Comparison of ENCODE assay signal across 30 cellular contexts in genomic region chr1:54686155-54686554, GRCh38. TPM values are rescaled to one million over a fixed set of nuclear protein-coding genes. Genes with fewer than 3 reads are reported as not detected.
"Had no signal": no experiment of that assay in that cellular context is flagged by ENCODE, and none has a peak within 500 bp of the region (broad histone marks: within the 10 kb centered on the region; RNA-seq: fewer than 3 reads in every experiment).

No MANE protein-coding gene starts in this region.

- H3K4me1 ChIP-seq: left ventricle myocardium inferior, neural progenitor cell, right atrium auricular region, stomach, testis, thyroid gland, transverse colon, upper lobe of left lung, vagina had no signal

- H3K4me1 Mint-ChIP-seq: mesothelial cell of epicardium; naive B cell; natural killer cell; stimulated activated naive B cell treated with anti-CD40 and anti-IgM and Interleukin-4, amounts not matched to agents 10 μg/mL and 1 μg/mL and 100 μg/mL, for 72 hours had no signal

- H3K4me2 ChIP-seq: neural progenitor cell had no signal

- DNase-seq: hypothalamus; islet precursor cell; left ventricle myocardium inferior; mesendoderm; naive B cell; natural killer cell; nephron progenitor cell; ovary; stimulated activated CD4-positive, alpha-beta T cell treated with anti-CD3 and anti-CD28 coated beads, Interleukin-12 subunit alpha, Interleukin-12 subunit beta, amount 100 ng/mL, for 4 hours; stimulated activated CD4-positive, alpha-beta T cell treated with anti-CD3 and anti-CD28 coated beads, Interleukin-15, amount 100 ng/mL, for 24 hours; stimulated activated CD4-positive, alpha-beta T cell treated with anti-CD3 and anti-CD28 coated beads, Interleukin-2, amount 100 ng/mL, for 24 hours; stimulated activated CD4-positive, alpha-beta T cell treated with anti-CD3 and anti-CD28 coated beads, Interleukin-4, amount 100 ng/mL, for 1 hour; stimulated activated naive B cell treated with anti-CD40 and anti-IgM and Interleukin-4, amounts not matched to agents 10 μg/mL and 1 μg/mL and 100 μg/mL, for 72 hours; stimulated activated naive CD8-positive, alpha-beta T cell treated with anti-CD3 and anti-CD28 coated beads, Interleukin-15, Interleukin-2, amounts not matched to agents 100 U/mL and 50 U/mL, for 24 hours; stomach; testis; thyroid gland; transverse colon; upper lobe of left lung had no signal

- H3K27ac ChIP-seq: left ventricle myocardium inferior, neural progenitor cell, ovary, right atrium auricular region, skin epidermis, stomach, testis, thyroid gland, transverse colon, upper lobe of left lung, vagina had no signal

- H3K4me3 ChIP-seq: left ventricle myocardium inferior, lung, neural progenitor cell, ovary, right atrium auricular region, skin epidermis, stomach, testis, thyroid gland, transverse colon, upper lobe of left lung, vagina had no signal

- H3K4me3 Mint-ChIP-seq: mesothelial cell of epicardium; naive B cell; natural killer cell; nephron progenitor cell; neural progenitor cell; stimulated activated naive B cell treated with anti-CD40 and anti-IgM and Interleukin-4, amounts not matched to agents 10 μg/mL and 1 μg/mL and 100 μg/mL, for 72 hours had no signal

- H3K27ac Mint-ChIP-seq: mesothelial cell of epicardium; naive B cell; natural killer cell; nephron progenitor cell; neural progenitor cell; progenitor cell of endocrine pancreas; stimulated activated naive B cell treated with anti-CD40 and anti-IgM and Interleukin-4, amounts not matched to agents 10 μg/mL and 1 μg/mL and 100 μg/mL, for 72 hours had no signal

- H2AFZ ChIP-seq: neural progenitor cell had no signal

- H3K9me3 Mint-ChIP-seq: mesothelial cell of epicardium; natural killer cell; nephron progenitor cell; neural progenitor cell; stimulated activated naive B cell treated with anti-CD40 and anti-IgM and Interleukin-4, amounts not matched to agents 10 μg/mL and 1 μg/mL and 100 μg/mL, for 72 hours had no signal

- H3K36me3 ChIP-seq: left ventricle myocardium inferior, neural progenitor cell, ovary, right atrium auricular region, transverse colon, upper lobe of left lung, vagina had no signal

- H3K27me3 ChIP-seq: neural progenitor cell, ovary, right atrium auricular region, stomach, testis, thyroid gland, transverse colon, upper lobe of left lung, vagina had no signal

- H3K36me3 Mint-ChIP-seq: mesothelial cell of epicardium; naive B cell; natural killer cell; neural progenitor cell; stimulated activated naive B cell treated with anti-CD40 and anti-IgM and Interleukin-4, amounts not matched to agents 10 μg/mL and 1 μg/mL and 100 μg/mL, for 72 hours had no signal

- H3K9me3 ChIP-seq: left ventricle myocardium inferior, ovary, right atrium auricular region, stomach, testis, thyroid gland, transverse colon, upper lobe of left lung, vagina had no signal

- H3K27me3 Mint-ChIP-seq: progenitor cell of endocrine pancreas had no signal

- ATAC-seq: natural killer cell; sciatic nerve; stimulated activated naive B cell treated with anti-CD40 and anti-IgM and Interleukin-4, amounts not matched to agents 10 μg/mL and 1 μg/mL and 100 μg/mL, for 72 hours; stimulated activated naive CD8-positive, alpha-beta T cell treated with anti-CD3 and anti-CD28 coated beads, Interleukin-15, Interleukin-2, amounts not matched to agents 100 U/mL and 50 U/mL, for 24 hours had no signal

RNA-seq across cellular contexts. Expression of gene MROH7, which starts 44.6 kb away (rescaled TPM):
- total RNA-seq: kidney epithelial cell, pulmonary artery endothelial cell, renal cortical epithelial cell had no signal
